8 cellular contexts compared by ENCODE assay signal in the genomic region with DNA sequence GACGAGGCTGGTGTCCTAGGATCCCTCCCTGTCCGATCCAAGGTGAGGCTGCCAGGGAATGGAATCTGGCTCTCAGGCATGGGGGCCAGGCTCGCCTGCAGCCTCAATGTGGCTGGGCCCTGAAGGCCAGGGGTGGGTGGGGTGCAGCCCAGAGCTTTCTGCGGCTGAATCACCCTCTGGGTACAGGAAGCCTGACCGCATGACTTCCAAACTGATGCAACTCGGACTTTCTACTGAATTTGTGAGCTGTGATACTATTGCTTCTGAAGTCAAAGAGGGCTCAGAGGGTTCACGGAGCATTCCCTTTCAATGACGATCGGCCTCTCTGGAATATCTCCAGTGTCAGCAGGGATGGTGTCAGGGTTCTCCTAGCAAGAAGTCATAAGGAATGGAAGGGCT.
DNase-seq lines count a peak whose midpoint lies in the region; ATAC-seq and TF ChIP-seq lines count a peak whose summit lies in the region.

No MANE protein-coding gene starts in this region.

- no peak overlapping the region for H3K4me3 ChIP-seq in MG63
- no peak overlapping the region for H3K4me3 ChIP-seq in colonic mucosa
- H3K4me3 ChIP-seq in muscle layer of colon (ENCODE audit: low read depth in 1 of 2, low read length in 2 of 2), result no peak overlapping the region

- H3K27me3 ChIP-seq in MG63 (no peaks in the 10 kb centered on the region), colonic mucosa (no peaks in the 10 kb centered on the region), muscle layer of colon (ENCODE audit: control insufficient read depth in 1 of 2, insufficient read depth in 2 of 2, low read length in 2 of 2) (no peaks in the 10 kb centered on the region)

- H3K9me3 ChIP-seq in MG63, result peaks cover 2% of the 10 kb centered on the region; the same call in 1 of the 2 replicates
- no peaks in the 10 kb centered on the region for H3K9me3 ChIP-seq in colonic mucosa
- H3K9me3 ChIP-seq in muscle layer of colon (ENCODE audit: low read length), result no peaks in the 10 kb centered on the region

- ATAC-seq in HG02870 (IDR thresholded peaks at IDR 0.05; ENCODE audit: unreplicated experiment) (no peak), HG02973 (IDR thresholded peaks at IDR 0.05; ENCODE audit: unreplicated experiment) (no peak)

- H3K9ac ChIP-seq in colonic mucosa (ENCODE audit: low read depth in 2 of 2, low read length in 2 of 2), result no peak overlapping the region
- no peak overlapping the region for H3K9ac ChIP-seq in muscle layer of colon (ENCODE audit: low read length)

- peak overlapping the region; percentile 28 for H3K27ac ChIP-seq in colonic mucosa
- H3K27ac ChIP-seq in muscle layer of colon (ENCODE audit: low read depth, low read length), result peak overlapping the region; percentile 52

- H3K4me1 ChIP-seq in colonic mucosa (no peaks in the 10 kb centered on the region), muscle layer of colon (ENCODE audit: insufficient read depth, low read length) (peaks cover 8% of the 10 kb centered on the region)

- intact Hi-C loops in colonic mucosa (cut with DNase I), result no loop called here

- TF ChIP-seq CTCF in colonic mucosa (IDR thresholded peaks at IDR 0.05), result no peak

- DNase-seq in A172 (ENCODE audit: low spot score), result peak; percentile 93
- DNase-seq in MG63, result peak; percentile 98
- DNase-seq in colonic mucosa, result peak; percentile 37
- DNase-seq in iPS-NIHi11 (ENCODE audit: low spot score), result no peak
- DNase-seq in NCI-H1930 (lab: John Stamatoyannopoulos, UW), result no peak

- H3K36me3 ChIP-seq in MG63 (peaks cover 3% of the 10 kb centered on the region; the same call in 1 of the 2 replicates), colonic mucosa (no peaks in the 10 kb centered on the region), muscle layer of colon (ENCODE audit: insufficient read depth, low read length) (no peaks in the 10 kb centered on the region)

Comparison
In these comparisons a context has a peak if more than half of its experiments do, and no peak if none do; other contexts are left out.
1. DNase-seq: peak in A172 (single experiment), MG63 (single experiment) and colonic mucosa (single experiment); none in iPS-NIHi11 (single experiment) and NCI-H1930 (0 of 2).